12 cellular contexts compared by ENCODE assay signal in the genomic region with DNA sequence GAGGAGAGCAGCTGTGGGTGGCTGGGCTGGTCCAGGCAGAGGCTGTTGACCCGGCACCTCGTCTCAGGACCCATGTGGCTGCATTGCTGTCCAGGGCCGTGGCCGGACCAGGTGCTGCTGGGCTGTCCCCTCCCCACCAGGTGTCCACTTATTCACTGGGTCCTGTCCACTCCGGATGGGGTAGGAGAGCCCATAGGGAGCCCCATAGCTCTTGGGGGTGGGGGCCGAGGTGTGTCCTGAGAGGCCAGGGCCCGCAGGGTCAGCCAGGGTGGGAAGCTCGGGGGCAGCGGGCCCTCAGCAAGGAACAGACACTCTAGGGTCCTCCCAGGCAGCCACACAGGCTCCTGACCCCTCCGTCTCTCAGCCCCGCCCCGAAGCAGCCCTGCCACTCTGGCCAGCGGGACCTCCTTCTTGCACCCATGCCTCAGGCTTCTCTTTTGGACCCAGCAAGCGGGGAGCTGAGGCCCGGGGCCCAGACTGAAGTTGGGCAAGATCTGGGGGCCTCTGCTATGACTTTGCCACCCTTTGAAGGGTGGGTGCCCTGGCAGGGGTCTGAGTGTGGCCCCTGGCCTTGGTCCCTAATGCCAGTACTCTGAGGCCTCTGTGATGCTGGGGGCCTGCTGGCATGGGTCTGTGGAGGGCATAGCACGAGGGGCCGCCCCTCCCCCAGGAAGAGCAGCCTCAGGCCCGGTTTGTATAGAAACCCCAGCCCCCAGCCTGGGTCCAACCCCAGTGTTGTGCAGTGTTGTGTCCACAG.
A peak's percentile ranks its signal among the peaks of the same experiment; 100 is the strongest.
DNase-seq lines count a peak whose midpoint lies in the region; ATAC-seq and TF ChIP-seq lines count a peak whose summit lies in the region.
"Had no signal": no experiment of that assay in that cellular context is flagged by ENCODE, and none has a peak within 500 bp of the region (broad histone marks: within the 10 kb centered on the region; RNA-seq: fewer than 3 reads in every experiment).

No MANE protein-coding gene starts in this region.

- no peak overlapping the region for H2AFZ ChIP-seq in hepatocyte
- H2AFZ ChIP-seq: neural progenitor cell had no signal

- intact Hi-C loops in spleen (cut with DNase I; ENCODE audit: low total_unique reads), result no loop called here

- 97% methylated on average over 13 of the region's 18 CpGs for WGBS in hepatocyte (ENCODE audit: low lambda C conversion rate, missing lambda C conversion rate)
- WGBS in spleen, 5 donors, result 79 to 99% (median 88%) methylated on average over 12 to 18 of the region's 18 CpGs

- no peaks in the 10 kb centered on the region for H4K20me1 ChIP-seq in hepatocyte (ENCODE audit: insufficient read depth, poor library complexity, severe bottlenecking)

- no peak overlapping the region for H3K4me2 ChIP-seq in hepatocyte
- H3K4me2 ChIP-seq: neural progenitor cell had no signal

- no peaks in the 10 kb centered on the region for H3K9me2 ChIP-seq in hepatocyte (replicated peaks; ENCODE audit: insufficient read depth)

- H3K4me3 ChIP-seq in hepatocyte (no peak overlapping the region), spleen (no peak overlapping the region)
- H3K4me3 ChIP-seq: neural progenitor cell had no signal

- TF ChIP-seq CTCF in C4-2B (conservative IDR thresholded peaks at IDR 0.05), result no peak
- no peak for TF ChIP-seq CTCF in hepatocyte (IDR thresholded peaks at IDR 0.05; ENCODE audit: poor library complexity)
- TF ChIP-seq CTCF in spleen (IDR thresholded peaks at IDR 0.05 in 8 of 11, conservative IDR thresholded peaks at IDR 0.05 in 3 of 11), result no peak
- no peak for TF ChIP-seq CTCF in glutamatergic neuron (IDR thresholded peaks at IDR 0.05; ENCODE audit: partially characterized antibody, unreplicated experiment)

- DNase-seq in caudate nucleus (lab: John Stamatoyannopoulos, UW) (no peak), hepatocyte (ENCODE audit: low spot score) (no peak), spleen (peak; percentile 69), glutamatergic neuron (no peak), DMS153 treated with DMSO at 0.1 percent for 48 hours (lab: John Stamatoyannopoulos, UW; ENCODE audit: unreplicated experiment) (no peak), iPS-NIHi11 (ENCODE audit: low spot score) (no peak)
- DNase-seq: activated CD8-positive, alpha-beta memory T cell treated with anti-CD3 and anti-CD28 coated beads for 24 hours; anterior cingulate cortex; stimulated activated CD4-positive, alpha-beta T cell treated with anti-CD3 and anti-CD28 coated beads, Interleukin-4, amount 100 ng/mL, for 4 hours had no signal

- H3K79me2 ChIP-seq in hepatocyte, result no peaks in the 10 kb centered on the region

- H3K9me3 ChIP-seq in hepatocyte (ENCODE audit: low read depth) (no peaks in the 10 kb centered on the region), spleen (peaks cover 0 to 19% (median 11%) of the 10 kb centered on the region in 8 donors)

- H3K4me1 ChIP-seq in hepatocyte (ENCODE audit: insufficient read depth), result peaks cover 6% of the 10 kb centered on the region
- H3K4me1 ChIP-seq in spleen, result peaks cover 0 to 36% (median 20%) of the 10 kb centered on the region in 6 donors
- H3K4me1 ChIP-seq: neural progenitor cell had no signal

- no peaks in the 10 kb centered on the region for H3K27me3 ChIP-seq in hepatocyte
- H3K27me3 ChIP-seq in spleen (replicated peaks in 1 of 7), result no peaks in the 10 kb centered on the region
- H3K27me3 ChIP-seq: neural progenitor cell had no signal

- no peak overlapping the region for H3K27ac Mint-ChIP-seq in glutamatergic neuron (ENCODE audit: unreplicated experiment)
- H3K27ac Mint-ChIP-seq: neural progenitor cell had no signal

- ATAC-seq in HG03196 (IDR thresholded peaks at IDR 0.05; ENCODE audit: unreplicated experiment), result no peak

- H3K36me3 ChIP-seq in hepatocyte (replicated peaks; ENCODE audit: insufficient read depth, low read depth) (no peaks in the 10 kb centered on the region), spleen (peaks cover 0 to 86% (median 22%) of the 10 kb centered on the region in 6 donors)
- H3K36me3 ChIP-seq: neural progenitor cell had no signal

- no peak for TF ChIP-seq POLR2A in spleen (IDR thresholded peaks at IDR 0.05)

- peaks cover 3% of the 10 kb centered on the region for H3K27me3 Mint-ChIP-seq in glutamatergic neuron (ENCODE audit: unreplicated experiment)

- peaks cover 6% of the 10 kb centered on the region for H3K9me3 Mint-ChIP-seq in glutamatergic neuron (ENCODE audit: unreplicated experiment)

- H3K36me3 Mint-ChIP-seq in glutamatergic neuron (ENCODE audit: unreplicated experiment), result peaks cover 14% of the 10 kb centered on the region

- peak overlapping the region; percentile 4; the same call in 1 of the 2 replicates for H3K27ac ChIP-seq in C4-2B
- H3K27ac ChIP-seq in caudate nucleus (ENCODE audit: low read depth, low read length), result peak overlapping the region; percentile 21
- H3K27ac ChIP-seq in hepatocyte, result peak overlapping the region; percentile 40
- H3K27ac ChIP-seq in spleen, result peak overlapping the region; percentile 42 to 84 (median 73)
- H3K27ac ChIP-seq: neural progenitor cell had no signal

- H3K4me1 Mint-ChIP-seq in glutamatergic neuron (ENCODE audit: low read depth, unreplicated experiment), result peaks cover 4% of the 10 kb centered on the region

- no peak overlapping the region for H3K4me3 Mint-ChIP-seq in glutamatergic neuron (ENCODE audit: unreplicated experiment)
- H3K4me3 Mint-ChIP-seq: neural progenitor cell had no signal

Comparison
In these comparisons a context has a peak if more than half of its experiments do, and no peak if none do; other contexts are left out.
1. H3K27ac ChIP-seq: peak in every context shown above with its lines; median percentile 73 in spleen; 40 in hepatocyte; 21 in caudate nucleus; 4 in C4-2B.